21 cellular contexts compared by ENCODE assay signal in genomic region chr9:138119202-138120027, GRCh38.
"Had no signal": no experiment of that assay in that cellular context is flagged by ENCODE, and none has a peak within 500 bp of the region (broad histone marks: within the 10 kb centered on the region; RNA-seq: fewer than 3 reads in every experiment).

No MANE protein-coding gene starts in this region.

- H3K27ac ChIP-seq: adrenal gland, ascending aorta, brain microvascular endothelial cell, colonic mucosa, dorsolateral prefrontal cortex, esophagus muscularis mucosa, gastrocnemius medialis, neutrophil, pancreas, vagina had no signal

- H3K9me3 ChIP-seq: adrenal gland, ascending aorta, colonic mucosa, esophagus muscularis mucosa, gastrocnemius medialis, neutrophil, pancreas, vagina had no signal

- H3K36me3 ChIP-seq: adrenal gland, ascending aorta, brain microvascular endothelial cell, colonic mucosa, esophagus muscularis mucosa, gastrocnemius medialis, neutrophil, pancreas, vagina had no signal

- FAIRE-seq: pancreas had no signal

- H3K4me1 ChIP-seq: adrenal gland, ascending aorta, colonic mucosa, esophagus muscularis mucosa, gastrocnemius medialis, pancreas, vagina had no signal

- DNase-seq: activated gamma-delta T cell treated with Interleukin-2 at 50 U/mL for 16 hours; activated T-cell treated with anti-CD3 and anti-CD28 coated beads, Interleukin-2, amount 50 U/mL, for 1 hour; brain microvascular endothelial cell; central memory CD4-positive, alpha-beta T cell; colonic mucosa; gastrocnemius medialis; hypothalamus; left cardiac atrium; naive thymus-derived CD4-positive, alpha-beta T cell; pancreas; stimulated activated CD8-positive, alpha-beta memory T cell treated with anti-CD3 and anti-CD28 coated beads, Interleukin-4, amount 100 ng/mL, for 48 hours; stimulated activated naive B cell treated with anti-CD40 and anti-IgM and Interleukin-4, amounts not matched to agents 10 μg/mL and 1 μg/mL and 100 μg/mL, for 72 hours; T-helper 9 cell; trophoblast cell had no signal

- H3K4me3 ChIP-seq: adrenal gland, ascending aorta, colonic mucosa, dorsolateral prefrontal cortex, esophagus muscularis mucosa, gastrocnemius medialis, lung, pancreas, vagina had no signal

- H3K27me3 ChIP-seq: adrenal gland, ascending aorta, brain microvascular endothelial cell, colonic mucosa, dorsolateral prefrontal cortex, gastrocnemius medialis, pancreas, vagina had no signal
